Comparison of ENCODE assay signal across 8 cellular contexts in genomic region chr3:49554639-49555265, GRCh38. TPM values are rescaled to one million over a fixed set of nuclear protein-coding genes. Genes with fewer than 3 reads are reported as not detected.
A peak's percentile ranks its signal among the peaks of the same experiment; 100 is the strongest.
DNase-seq lines count a peak whose midpoint lies in the region; ATAC-seq lines count a peak whose summit lies in the region.

No MANE protein-coding gene starts in this region.

- no peak overlapping the region for H3K4ac ChIP-seq in mesenchymal stem cell (ENCODE audit: low read depth in 1 of 2, low read length in 2 of 2)

- peak overlapping the region; percentile 83 for H3K4me2 ChIP-seq in mesenchymal stem cell (ENCODE audit: low read length, poor library complexity, severe bottlenecking)

- H3K4me3 ChIP-seq in mesenchymal stem cell (ENCODE audit: insufficient read depth in 1 of 2, low read depth in 1 of 2, low read length in 2 of 2), result peak overlapping the region; percentile 66 to 68

- H3K9me3 ChIP-seq in mesenchymal stem cell (ENCODE audit: control insufficient read depth, low read length), result no peaks in the 10 kb centered on the region

- peak; percentile 51 for ATAC-seq in HG03108 (IDR thresholded peaks at IDR 0.05; ENCODE audit: unreplicated experiment)
- ATAC-seq in GM18858 (IDR thresholded peaks at IDR 0.05; ENCODE audit: unreplicated experiment), result no peak

- no peak overlapping the region for H2BK120ac ChIP-seq in mesenchymal stem cell (ENCODE audit: low read depth, low read length)

- no peaks in the 10 kb centered on the region for H3K36me3 ChIP-seq in mesenchymal stem cell (ENCODE audit: control insufficient read depth in 1 of 2, insufficient read depth in 2 of 2, low read depth in 1 of 2, low read length in 2 of 2)

- H2BK15ac ChIP-seq in mesenchymal stem cell (ENCODE audit: low read depth, poor library complexity, severe bottlenecking), result no peak overlapping the region

- H2AK5ac ChIP-seq in mesenchymal stem cell (ENCODE audit: low read length, severe bottlenecking), result no peak overlapping the region

- no peak overlapping the region for H2AFZ ChIP-seq in mesenchymal stem cell (ENCODE audit: low read depth, low read length)

- H3K23ac ChIP-seq in mesenchymal stem cell (ENCODE audit: low read length in 2 of 2), result peak overlapping the region in 1 of 2 experiments; percentile 23

- H3K14ac ChIP-seq in mesenchymal stem cell (ENCODE audit: low read length in 2 of 2), result no peak overlapping the region

- no peak overlapping the region for H2BK5ac ChIP-seq in mesenchymal stem cell (ENCODE audit: low read depth, low read length, poor library complexity, severe bottlenecking)

- WGBS in mesenchymal stem cell, result 5% methylated on average over 44 of the region's 65 CpGs

- no peak overlapping the region for H2BK12ac ChIP-seq in mesenchymal stem cell (ENCODE audit: low read length in 2 of 2)

- H3K27ac ChIP-seq in cingulate gyrus (ENCODE audit: low read depth, low read length), result peak overlapping the region; percentile 81
- no peak overlapping the region for H3K27ac ChIP-seq in mesenchymal stem cell (ENCODE audit: low read length, poor library complexity, severe bottlenecking)

- no peak overlapping the region for H4K91ac ChIP-seq in mesenchymal stem cell (ENCODE audit: low read length)

- peaks cover 2% of the 10 kb centered on the region for H3K79me1 ChIP-seq in mesenchymal stem cell (replicated peaks; ENCODE audit: low read length, poor library complexity, severe bottlenecking)

- DNase-seq in activated CD4-positive, alpha-beta T cell treated with anti-CD3 and anti-CD28 coated beads for 24 hours (ENCODE audit: low read depth in 2 of 2), result peak; percentile 37 to 40
- DNase-seq in activated CD4-positive, alpha-beta T cell treated with anti-CD3 and anti-CD28 coated beads for 48 hours, result no peak
- DNase-seq in T-helper 9 cell (peak; percentile 51), mesenchymal stem cell (peak; percentile 39)
- peak; percentile 37 to 73 (median 64) for DNase-seq in stimulated activated naive CD4-positive, alpha-beta T cell (lab: John Stamatoyannopoulos, UW)

- H3K9ac ChIP-seq in mesenchymal stem cell (ENCODE audit: low read length), result no peak overlapping the region

- no peak overlapping the region for H4K8ac ChIP-seq in mesenchymal stem cell (ENCODE audit: low read length)

- peaks cover 15% of the 10 kb centered on the region for H3K4me1 ChIP-seq in mesenchymal stem cell (ENCODE audit: control insufficient read depth, insufficient read depth, low read depth, low read length)

- peaks cover 35 to 41% of the 10 kb centered on the region in 2 experiments for H3K27me3 ChIP-seq in mesenchymal stem cell (ENCODE audit: control insufficient read depth in 1 of 2, insufficient read depth in 1 of 2, low read length in 2 of 2)

- no peak overlapping the region for H3K18ac ChIP-seq in mesenchymal stem cell (ENCODE audit: low read depth in 1 of 2, low read length in 2 of 2)

RNA-seq across cellular contexts. Expression of gene BSN, which starts 0.5 kb away (rescaled TPM):
- 0.03 TPM for polyA plus RNA-seq in mesenchymal stem cell (2013, experiment 1 of 2)
- 0.01 TPM for polyA plus RNA-seq in mesenchymal stem cell (2013, experiment 2 of 2)
